12 cellular contexts compared by ENCODE assay signal in genomic region chr1:12148958-12149790, GRCh38. TPM values are rescaled to one million over a fixed set of nuclear protein-coding genes. Genes with fewer than 3 reads are reported as not detected.
DNase-seq lines count a peak whose midpoint lies in the region; ATAC-seq, FAIRE-seq and TF ChIP-seq lines count a peak whose summit lies in the region.
"Had no signal": no experiment of that assay in that cellular context is flagged by ENCODE, and none has a peak within 500 bp of the region (broad histone marks: within the 10 kb centered on the region; RNA-seq: fewer than 3 reads in every experiment).

No MANE protein-coding gene starts in this region.

- intact Hi-C loops in activated T-helper 2 cell treated with anti-CD3 and anti-CD28 coated beads, Interferon-gamma antibody, Interleukin-2, Interleukin-4, amounts not matched to agents 10 μg/mL and 5 μg/mL and 100 μg/mL, durations not matched to agents 14 hours and 24 hours and 36 hours (cut with micrococcal nuclease): no loop called here
- intact Hi-C loops in ovary (cut with DNase I): no loop called here

- peaks cover 93% of the 10 kb centered on the region for H3K4me1 ChIP-seq in CD4-positive, CD25-positive, alpha-beta regulatory T cell (ENCODE audit: control insufficient read depth, insufficient read depth, low read length, poor library complexity, severe bottlenecking)
- peaks cover 2 to 11% of the 10 kb centered on the region in 2 donors for H3K4me1 ChIP-seq in muscle layer of duodenum (ENCODE audit: control insufficient read depth in 1 of 2, insufficient read depth in 2 of 2, low read length in 2 of 2)
- H3K4me1 ChIP-seq in ovary (ENCODE audit: insufficient read depth): peaks cover 2% of the 10 kb centered on the region

- no peak for TF ChIP-seq POLR2A in ovary (IDR thresholded peaks at IDR 0.05)

- WGBS in ovary, 3 donors: 51 to 61% (median 53%) methylated on average over 5 of the region's 5 CpGs

- FAIRE-seq in GM18507 (lab: Jason Lieb, UNC): peak; percentile 87

- H3K27ac Mint-ChIP-seq in CD4-positive, CD25-positive, alpha-beta regulatory T cell: peak overlapping the region; percentile 96 to 100 (median 99)
- peak overlapping the region; percentile 96 for H3K27ac Mint-ChIP-seq in activated T-helper 2 cell treated with anti-CD3 and anti-CD28 coated beads, Interferon-gamma antibody, Interleukin-2, Interleukin-4, amounts not matched to agents 10 μg/mL and 5 μg/mL and 100 μg/mL, durations not matched to agents 14 hours and 24 hours and 36 hours
- H3K27ac Mint-ChIP-seq: HFFc6 had no signal

- H3K36me3 ChIP-seq in CD4-positive, CD25-positive, alpha-beta regulatory T cell (ENCODE audit: control insufficient read depth, insufficient read depth, low read length): no peaks in the 10 kb centered on the region
- H3K36me3 ChIP-seq in muscle layer of duodenum (ENCODE audit: control insufficient read depth in 1 of 2, insufficient read depth in 2 of 2, low read length in 2 of 2) (no peaks in the 10 kb centered on the region), ovary (no peaks in the 10 kb centered on the region)
- H3K36me3 ChIP-seq: WERI-Rb-1 had no signal

- H3K4me1 Mint-ChIP-seq in CD4-positive, CD25-positive, alpha-beta regulatory T cell: peaks cover 40 to 98% (median 61%) of the 10 kb centered on the region in 4 donors
- H3K4me1 Mint-ChIP-seq in activated T-helper 2 cell treated with anti-CD3 and anti-CD28 coated beads, Interferon-gamma antibody, Interleukin-2, Interleukin-4, amounts not matched to agents 10 μg/mL and 5 μg/mL and 100 μg/mL, durations not matched to agents 14 hours and 24 hours and 36 hours (ENCODE audit: low read depth): peaks cover 71% of the 10 kb centered on the region

- H3K27me3 Mint-ChIP-seq in CD4-positive, CD25-positive, alpha-beta regulatory T cell: no peaks in the 10 kb centered on the region
- no peaks in the 10 kb centered on the region for H3K27me3 Mint-ChIP-seq in activated T-helper 2 cell treated with anti-CD3 and anti-CD28 coated beads, Interferon-gamma antibody, Interleukin-2, Interleukin-4, amounts not matched to agents 10 μg/mL and 5 μg/mL and 100 μg/mL, durations not matched to agents 14 hours and 24 hours and 36 hours (ENCODE audit: low read depth)

- DNase-seq in CD4-positive, CD25-positive, alpha-beta regulatory T cell: peak in 1 of 3 donors; percentile 74
- DNase-seq in GM18507 (ENCODE audit: extremely low spot score, insufficient read length, low read depth) (no peak), ovary (no peak)
- DNase-seq in activated T-helper 2 cell treated with anti-CD3 and anti-CD28 coated beads, Interferon-gamma antibody, Interleukin-2, Interleukin-4, amounts not matched to agents 10 μg/mL and 5 μg/mL and 100 μg/mL, durations not matched to agents 14 hours and 24 hours and 36 hours (ENCODE audit: low spot score): no peak
- no peak for DNase-seq in stimulated activated CD4-positive, alpha-beta T cell treated with anti-CD3 and anti-CD28 coated beads, Interleukin-2, amount 100 ng/mL, for 24 hours
- DNase-seq: aorta, HFFc6, NCI-H1105 treated with DMSO at 0.1 percent for 48 hours, WERI-Rb-1 had no signal

- H3K27me3 ChIP-seq in CD4-positive, CD25-positive, alpha-beta regulatory T cell (ENCODE audit: control insufficient read depth, insufficient read depth, low read length): no peaks in the 10 kb centered on the region
- H3K27me3 ChIP-seq in muscle layer of duodenum (ENCODE audit: low read depth, low read length) (no peaks in the 10 kb centered on the region), ovary (no peaks in the 10 kb centered on the region)

- no peaks in the 10 kb centered on the region for H3K36me3 Mint-ChIP-seq in CD4-positive, CD25-positive, alpha-beta regulatory T cell
- peaks cover 25% of the 10 kb centered on the region for H3K36me3 Mint-ChIP-seq in activated T-helper 2 cell treated with anti-CD3 and anti-CD28 coated beads, Interferon-gamma antibody, Interleukin-2, Interleukin-4, amounts not matched to agents 10 μg/mL and 5 μg/mL and 100 μg/mL, durations not matched to agents 14 hours and 24 hours and 36 hours (ENCODE audit: low read depth)

- peak overlapping the region; percentile 81 for H3K27ac ChIP-seq in CD4-positive, CD25-positive, alpha-beta regulatory T cell (ENCODE audit: insufficient read depth, low read length, poor library complexity, severe bottlenecking)
- H3K27ac ChIP-seq in muscle layer of duodenum (ENCODE audit: low read length) (peak overlapping the region; percentile 27), ovary (no peak overlapping the region)
- H3K27ac ChIP-seq: WERI-Rb-1 had no signal

- no peak for TF ChIP-seq CTCF in ovary (IDR thresholded peaks at IDR 0.05)

- H3K4me3 Mint-ChIP-seq in CD4-positive, CD25-positive, alpha-beta regulatory T cell: peak overlapping the region; percentile 58 to 86 (median 83)
- no peak overlapping the region for H3K4me3 Mint-ChIP-seq in activated T-helper 2 cell treated with anti-CD3 and anti-CD28 coated beads, Interferon-gamma antibody, Interleukin-2, Interleukin-4, amounts not matched to agents 10 μg/mL and 5 μg/mL and 100 μg/mL, durations not matched to agents 14 hours and 24 hours and 36 hours (ENCODE audit: low read depth)
- H3K4me3 Mint-ChIP-seq: HFFc6 had no signal

- peak overlapping the region; percentile 75 for H3K4me3 ChIP-seq in CD4-positive, CD25-positive, alpha-beta regulatory T cell (ENCODE audit: low read depth, low read length)
- H3K4me3 ChIP-seq in muscle layer of duodenum (ENCODE audit: low read depth in 1 of 2, low read length in 2 of 2) (no peak overlapping the region), ovary (no peak overlapping the region)

- no peaks in the 10 kb centered on the region for H3K9me3 Mint-ChIP-seq in CD4-positive, CD25-positive, alpha-beta regulatory T cell
- H3K9me3 Mint-ChIP-seq in activated T-helper 2 cell treated with anti-CD3 and anti-CD28 coated beads, Interferon-gamma antibody, Interleukin-2, Interleukin-4, amounts not matched to agents 10 μg/mL and 5 μg/mL and 100 μg/mL, durations not matched to agents 14 hours and 24 hours and 36 hours: peaks cover 10% of the 10 kb centered on the region

- H3K9me3 ChIP-seq in CD4-positive, CD25-positive, alpha-beta regulatory T cell (ENCODE audit: control insufficient read depth in 2 of 2, low read length in 2 of 2): no peaks in the 10 kb centered on the region
- H3K9me3 ChIP-seq in muscle layer of duodenum (ENCODE audit: control insufficient read depth in 1 of 2, low read length in 2 of 2) (peaks cover 0 to 6% of the 10 kb centered on the region in 2 donors), ovary (no peaks in the 10 kb centered on the region)

- no peak for ATAC-seq in CD4-positive, CD25-positive, alpha-beta regulatory T cell (ENCODE audit: low read depth in 2 of 2)
- ATAC-seq in HG03565 (IDR thresholded peaks at IDR 0.05; ENCODE audit: unreplicated experiment) (no peak), GM19023 (IDR thresholded peaks at IDR 0.05; ENCODE audit: unreplicated experiment) (no peak)

- no peak for TF ChIP-seq EP300 in ovary (IDR thresholded peaks at IDR 0.05)

RNA-seq across cellular contexts. Expression of gene TNFRSF1B, which starts 17.6 kb away (rescaled TPM):
- 252 TPM for total RNA-seq in CD4-positive, CD25-positive, alpha-beta regulatory T cell
- polyA plus RNA-seq in CD4-positive, CD25-positive, alpha-beta regulatory T cell: 100 to 1,000 TPM; 347 to 450 (median 421) TPM
- total RNA-seq in activated T-helper 2 cell treated with anti-CD3 and anti-CD28 coated beads, Interferon-gamma antibody, Interleukin-2, Interleukin-4, amounts not matched to agents 10 μg/mL and 5 μg/mL and 100 μg/mL, durations not matched to agents 14 hours and 24 hours and 36 hours: 150 and 153 TPM in 2 replicates
- total RNA-seq in ovary: 10 to 100 TPM; 11.4 to 27.6 (median 21.6) TPM
- polyA plus RNA-seq in ovary: 10 to 100 TPM; 10.3 to 14.3 TPM

Comparison
In these comparisons a context has a peak if more than half of its experiments do, and no peak if none do; other contexts are left out.
1. H3K27ac ChIP-seq: peak in CD4-positive, CD25-positive, alpha-beta regulatory T cell (single experiment) and muscle layer of duodenum (single experiment); none in ovary (0 of 2).